Comparison of ENCODE assay signal across 9 cellular contexts in the genomic region with DNA sequence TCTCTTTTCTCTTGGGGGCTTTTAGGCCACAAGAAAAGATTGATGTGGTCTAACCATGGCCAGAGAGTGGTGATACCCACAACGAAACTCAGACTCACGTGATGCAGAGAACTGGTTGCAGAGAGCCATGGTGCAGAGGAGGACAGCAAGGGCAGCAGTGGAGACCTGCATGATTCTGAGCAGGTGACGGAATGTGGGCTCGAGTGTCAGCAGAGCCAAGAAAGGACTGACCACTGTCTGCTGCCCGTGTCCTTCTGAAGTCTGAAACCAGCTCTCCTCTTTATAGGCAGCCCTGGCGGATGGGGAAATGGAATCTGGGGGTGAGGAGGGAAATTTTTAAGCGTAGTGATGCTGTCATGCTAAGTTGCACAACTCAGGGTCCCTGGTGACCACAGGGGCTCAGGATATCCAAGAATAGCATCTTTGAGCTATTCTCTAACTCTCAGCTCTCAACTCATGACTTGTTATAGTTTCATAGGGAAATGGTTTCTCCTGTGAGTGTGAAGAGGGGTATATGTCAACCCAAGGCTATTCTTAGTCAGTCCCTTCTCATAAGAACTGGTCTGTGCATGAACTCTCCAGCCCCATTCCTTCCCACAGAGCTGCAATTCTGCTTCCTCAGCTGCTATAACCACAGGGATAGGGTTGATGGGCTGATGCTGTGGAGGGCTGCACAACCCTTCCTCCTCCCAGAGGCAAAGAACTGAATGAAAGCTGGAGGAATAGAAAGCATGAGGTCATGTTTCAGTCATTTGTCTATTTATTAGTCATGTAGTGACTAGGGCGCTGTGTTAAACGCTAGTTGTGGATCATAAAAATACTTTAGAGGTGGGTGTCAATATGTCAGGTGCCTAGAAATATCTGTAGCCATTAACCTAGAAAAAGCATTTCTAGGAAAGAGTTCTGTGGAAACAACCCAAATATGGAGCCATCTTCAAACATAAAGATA. TPM values are rescaled to one million over a fixed set of nuclear protein-coding genes. Genes with fewer than 3 reads are reported as not detected.
A peak's percentile ranks its signal among the peaks of the same experiment; 100 is the strongest.
DNase-seq lines count a peak whose midpoint lies in the region; ATAC-seq and TF ChIP-seq lines count a peak whose summit lies in the region.
"Had no signal": no experiment of that assay in that cellular context is flagged by ENCODE, and none has a peak within 500 bp of the region (broad histone marks: within the 10 kb centered on the region; RNA-seq: fewer than 3 reads in every experiment).

Gene CCL3, minus strand, starts transcription at position 256 of the 949 bp plus-strand sequence. Its CDS starts 85 bp downstream, at position 171.

- H3K4me3 Mint-ChIP-seq in CD4-positive, alpha-beta T cell = no peak within 1 kb of the TSS

- H3K4me1 Mint-ChIP-seq in CD4-positive, alpha-beta T cell (ENCODE audit: low read depth) = no peaks in the 10 kb centered on the region

- H3K4me3 ChIP-seq in skeletal muscle tissue (ENCODE audit: low read length in 3 of 3) (no peak within 1 kb of the TSS), esophagus muscularis mucosa (no peak within 1 kb of the TSS)

- H3K27ac ChIP-seq in skeletal muscle tissue (ENCODE audit: low read depth, low read length) = peak within 1 kb of the TSS; percentile 47
- H3K27ac ChIP-seq in CD4-positive, alpha-beta T cell (ENCODE audit: low read depth, low read length) = no peak within 1 kb of the TSS
- H3K27ac ChIP-seq in esophagus muscularis mucosa (replicated peaks in 1 of 4) = no peak within 1 kb of the TSS

- CTCF ChIA-PET in GM10248 (lab: Yijun Ruan, JAX) = interaction anchor here (0.9 to 6.5 kb wide), 6 partner anchors 17 to 121 kb away, joined by 3 to 51 read pairs (median 3); no protein-coding TSS in a partner anchor
- CTCF ChIA-PET in CD4-positive, alpha-beta T cell (lab: Charles Lee) = no interaction called here

- TF ChIP-seq POLR2A in esophagus muscularis mucosa (IDR thresholded peaks at IDR 0.05; ENCODE audit: low read depth) = no peak

- intact Hi-C loops in CD4-positive, alpha-beta T cell (cut with DNase I, micrococcal nuclease) = no loop called here
- intact Hi-C loops in esophagus muscularis mucosa (cut with DNase I) = no loop called here

- H3K27me3 Mint-ChIP-seq in CD4-positive, alpha-beta T cell = peaks cover 28% of the 10 kb centered on the region

- POLR2A ChIA-PET in GM10248 (lab: Yijun Ruan, JAX) = interaction anchor here (0.9 to 2.5 kb wide), 8 partner anchors 9 to 116 kb away, joined by 3 to 12 read pairs (median 4); partner anchors contain the start of genes CCL3L1 and CCL3L3
- POLR2A ChIA-PET in CD4-positive, alpha-beta T cell (lab: Charles Lee) = no interaction called here

- WGBS in esophagus muscularis mucosa = 60% methylated on average over 9 of the region's 9 CpGs

- no peaks in the 10 kb centered on the region for H3K36me3 Mint-ChIP-seq in CD4-positive, alpha-beta T cell (ENCODE audit: low read depth)

- H3K9me3 ChIP-seq in skeletal muscle tissue (ENCODE audit: control insufficient read depth in 3 of 3, low read length in 3 of 3) = no peaks in the 10 kb centered on the region
- no peaks in the 10 kb centered on the region for H3K9me3 ChIP-seq in CD4-positive, alpha-beta T cell (ENCODE audit: control insufficient read depth, low read length)
- no peaks in the 10 kb centered on the region for H3K9me3 ChIP-seq in esophagus muscularis mucosa

- no peaks in the 10 kb centered on the region for H3K9me3 Mint-ChIP-seq in CD4-positive, alpha-beta T cell

- H3K27me3 ChIP-seq in skeletal muscle tissue (ENCODE audit: control insufficient read depth in 3 of 3, insufficient read depth in 3 of 3, low read length in 3 of 3) (peaks cover 0 to 11% (median 0%) of the 10 kb centered on the region in 3 donors), esophagus muscularis mucosa (peaks cover 0 to 26% (median 0%) of the 10 kb centered on the region in 4 donors)
- H3K27me3 ChIP-seq in CD4-positive, alpha-beta T cell (ENCODE audit: control insufficient read depth, insufficient read depth, low read length) = peaks cover 17% of the 10 kb centered on the region

- ATAC-seq in GM19467 (IDR thresholded peaks at IDR 0.05; ENCODE audit: unreplicated experiment) = peak; percentile 61
- peak; percentile 59 for ATAC-seq in HG03439 (IDR thresholded peaks at IDR 0.05; ENCODE audit: unreplicated experiment)
- ATAC-seq in CD4-positive, alpha-beta T cell (ENCODE audit: poor library complexity) = no peak

- H3K9ac ChIP-seq in skeletal muscle tissue (ENCODE audit: low read depth in 1 of 3, low read length in 3 of 3) = no peak within 1 kb of the TSS

- no peak for TF ChIP-seq EP300 in esophagus muscularis mucosa (IDR thresholded peaks at IDR 0.05)

- DNase-seq in GM10248 (ENCODE audit: extremely low spot score) = peak; percentile 56
- DNase-seq in activated T-cell treated with anti-CD3 and anti-CD28 coated beads, Interleukin-2, amount 50 U/mL, for 48 hours = peak; percentile 81
- DNase-seq in CD4-positive, alpha-beta T cell = no peak
- DNase-seq in NCI-H524 (lab: John Stamatoyannopoulos, UW) = no peak
- DNase-seq in esophagus muscularis mucosa (ENCODE audit: extremely low spot score) = no peak

- H3K27ac Mint-ChIP-seq in CD4-positive, alpha-beta T cell = no peak within 1 kb of the TSS

- TF ChIP-seq CTCF in GM10248 (IDR thresholded peaks at IDR 0.05; ENCODE audit: control extremely low read depth, extremely low read depth, low read depth, missing control alignments) (no peak), esophagus muscularis mucosa (IDR thresholded peaks at IDR 0.05) (no peak)
- no peak for TF ChIP-seq CTCF in CD4-positive, alpha-beta T cell (IDR thresholded peaks at IDR 0.05)

- H3K4me1 ChIP-seq in skeletal muscle tissue (ENCODE audit: control insufficient read depth in 3 of 3, insufficient read depth in 3 of 3, low read length in 3 of 3) (peaks cover 0 to 3% (median 0%) of the 10 kb centered on the region in 3 donors), esophagus muscularis mucosa (no peaks in the 10 kb centered on the region)

- H3K36me3 ChIP-seq in skeletal muscle tissue (ENCODE audit: control insufficient read depth in 3 of 3, insufficient read depth in 3 of 3, low read length in 3 of 3) = no peaks in the 10 kb centered on the region
- no peaks in the 10 kb centered on the region for H3K36me3 ChIP-seq in esophagus muscularis mucosa

RNA-seq across cellular contexts. Expression of gene CCL3, which starts in this region (rescaled TPM):
- total RNA-seq in skeletal muscle tissue = 7.3 TPM
- total RNA-seq in CD4-positive, alpha-beta T cell = 1 to 10 TPM in 1 of 2 experiments, under 1 TPM in 1; 0.78 to 1.0 TPM
- 1 to 10 TPM in 1 of 4 donors, under 1 TPM in 1, not detected in 2; 0.33 to 1.3 TPM for total RNA-seq in esophagus muscularis mucosa
- total RNA-seq: dermis microvascular lymphatic vessel endothelial cell had no signal

Comparison
In these comparisons a context has a peak if more than half of its experiments do, and no peak if none do; other contexts are left out.
1. DNase-seq: peak in GM10248 (single experiment) and activated T-cell treated with anti-CD3 and anti-CD28 coated beads, Interleukin-2, amount 50 U/mL, for 48 hours (2 of 2); none in CD4-positive, alpha-beta T cell (0 of 10), NCI-H524 (0 of 2) and esophagus muscularis mucosa (single experiment).